ENCODE assay signal across 10 cellular contexts in the genomic region with DNA sequence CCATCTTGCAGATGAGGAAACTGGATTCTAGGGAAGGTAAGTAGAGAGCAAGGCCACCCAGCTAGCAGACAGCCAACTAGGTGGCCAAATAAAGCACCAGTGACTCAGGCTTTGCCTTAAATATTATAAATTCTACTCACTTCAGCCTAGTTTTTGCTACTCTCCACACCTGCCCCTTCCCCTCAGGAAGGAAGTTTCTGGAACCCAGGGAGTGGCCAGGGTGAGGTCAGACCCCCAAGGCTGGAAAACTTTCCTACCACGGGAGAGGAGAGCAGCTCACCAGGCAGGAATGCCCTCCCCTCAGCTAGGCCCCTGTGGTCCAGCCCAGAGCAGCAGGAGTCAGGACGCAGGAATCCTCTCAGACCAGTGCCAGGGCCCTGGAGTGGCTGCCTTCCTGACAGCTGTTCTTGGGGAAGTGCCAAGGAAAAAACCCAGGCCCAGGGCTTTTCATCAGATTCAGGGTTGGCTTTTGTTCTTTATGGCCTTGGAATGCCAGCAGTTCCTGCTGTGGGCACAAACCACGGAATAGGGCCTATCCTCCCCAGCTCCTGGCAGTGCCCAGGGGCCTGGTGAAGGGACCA. TPM values are rescaled to one million over a fixed set of nuclear protein-coding genes. Genes with fewer than 3 reads are reported as not detected.
DNase-seq lines count a peak whose midpoint lies in the region; ATAC-seq and TF ChIP-seq lines count a peak whose summit lies in the region.
"Had no signal": no experiment of that assay in that cellular context is flagged by ENCODE, and none has a peak within 500 bp of the region (broad histone marks: within the 10 kb centered on the region; RNA-seq: fewer than 3 reads in every experiment).

No MANE protein-coding gene starts in this region.

- H2AFZ ChIP-seq in GM23338, result peak overlapping the region; percentile 76; the same call in 1 of the 2 replicates

- H3K27me3 ChIP-seq in GM23338 (ENCODE audit: insufficient read depth) (peaks cover 50% of the 10 kb centered on the region), adipocyte (replicated peaks; ENCODE audit: control insufficient read depth, insufficient read depth, low read length) (no peaks in the 10 kb centered on the region), right atrium auricular region (no peaks in the 10 kb centered on the region)

- H3K4me1 ChIP-seq in GM23338 (ENCODE audit: insufficient read depth) (peaks cover 16% of the 10 kb centered on the region; the same call in 1 of the 2 replicates), adipocyte (ENCODE audit: control insufficient read depth, insufficient read depth, low read length) (peaks cover 39% of the 10 kb centered on the region), right atrium auricular region (peaks cover 0 to 18% of the 10 kb centered on the region in 2 donors)

- no peak overlapping the region for H3K27ac ChIP-seq in GM23338 (ENCODE audit: low read depth)
- H3K27ac ChIP-seq in right atrium auricular region, result peak overlapping the region; percentile 9 to 47

- H3K9me3 Mint-ChIP-seq in GM23338 (no peaks in the 10 kb centered on the region), progenitor cell of endocrine pancreas (ENCODE audit: low read depth) (peaks cover 3% of the 10 kb centered on the region)

- no peaks in the 10 kb centered on the region for H3K9me3 ChIP-seq in adipocyte (ENCODE audit: control insufficient read depth, low read length)
- no peaks in the 10 kb centered on the region for H3K9me3 ChIP-seq in right atrium auricular region

- H4K20me1 ChIP-seq in GM23338 (replicated peaks; ENCODE audit: insufficient read depth), result no peaks in the 10 kb centered on the region

- H3K9me2 ChIP-seq in GM23338 (ENCODE audit: insufficient read depth), result no peaks in the 10 kb centered on the region

- peak overlapping the region; percentile 75 for H3K9ac ChIP-seq in adipocyte (ENCODE audit: low read length)

- H3K36me3 Mint-ChIP-seq in GM23338 (ENCODE audit: low read depth) (no peaks in the 10 kb centered on the region), progenitor cell of endocrine pancreas (ENCODE audit: insufficient read depth) (no peaks in the 10 kb centered on the region)

- H3K4me3 ChIP-seq in GM23338 (no peak overlapping the region), adipocyte (ENCODE audit: low read length) (peak overlapping the region; percentile 29), right atrium auricular region (no peak overlapping the region), skeletal muscle cell (ENCODE audit: low read depth, low read length) (no peak overlapping the region)

- ATAC-seq in GM23338 (peak; percentile 72), HG02623 (IDR thresholded peaks at IDR 0.05; ENCODE audit: unreplicated experiment) (no peak), HG02938 (IDR thresholded peaks at IDR 0.05; ENCODE audit: unreplicated experiment) (no peak)

- H3K79me2 ChIP-seq in GM23338 (replicated peaks; ENCODE audit: insufficient read depth), result no peaks in the 10 kb centered on the region

- H3K27ac Mint-ChIP-seq in GM23338 (no peak overlapping the region), progenitor cell of endocrine pancreas (no peak overlapping the region)

- peaks cover 7% of the 10 kb centered on the region for H3K4me1 Mint-ChIP-seq in GM23338
- H3K4me1 Mint-ChIP-seq in progenitor cell of endocrine pancreas (ENCODE audit: low read depth), result peaks cover 14% of the 10 kb centered on the region

- H3K4me3 Mint-ChIP-seq in GM23338 (no peak overlapping the region), progenitor cell of endocrine pancreas (ENCODE audit: low read depth) (no peak overlapping the region)

- 0 out of 2 replicates have a peak overlapping the region, but pooled peaks have one; percentile 53 for H3K4me2 ChIP-seq in GM23338

- peaks cover 40% of the 10 kb centered on the region for H3K27me3 Mint-ChIP-seq in GM23338 (ENCODE audit: insufficient read depth, low read depth, poor library complexity)
- H3K27me3 Mint-ChIP-seq in progenitor cell of endocrine pancreas, result peaks cover 83% of the 10 kb centered on the region

- H3F3A ChIP-seq in GM23338 (replicated peaks; ENCODE audit: low read depth), result no peaks in the 10 kb centered on the region

- DNase-seq in GM23338 (ENCODE audit: low spot score), result no peak
- DNase-seq in adipocyte (ENCODE audit: low read depth), result peak; percentile 92
- peak; percentile 61 for DNase-seq in right atrium auricular region (ENCODE audit: low spot score)
- peak; percentile 86 for DNase-seq in skeletal muscle cell (ENCODE audit: low read depth)
- no peak for DNase-seq in GM19240 (ENCODE audit: insufficient read length, low spot score)
- no peak for DNase-seq in progenitor cell of endocrine pancreas (ENCODE audit: low spot score, unreplicated experiment)
- DNase-seq: activated T-cell treated with anti-CD3 and anti-CD28 coated beads, Interleukin-2, amount 50 U/mL, for 48 hours had no signal

- H3K36me3 ChIP-seq in GM23338 (ENCODE audit: insufficient read depth) (no peaks in the 10 kb centered on the region), adipocyte (ENCODE audit: control insufficient read depth, insufficient read depth, low read length, severe bottlenecking) (no peaks in the 10 kb centered on the region), right atrium auricular region (no peaks in the 10 kb centered on the region)

- TF ChIP-seq CTCF in GM23338 (conservative IDR thresholded peaks at IDR 0.05; ENCODE audit: low read depth in 2 of 2), result no peak
- TF ChIP-seq CTCF in right atrium auricular region (IDR thresholded peaks at IDR 0.05), result no peak
- no peak for TF ChIP-seq CTCF in progenitor cell of endocrine pancreas (IDR thresholded peaks at IDR 0.05; ENCODE audit: unreplicated experiment)

TF ChIP-seq in GM23338, 12 proteins besides CTCF, POLR2A, EP300 and RAD21 (continues in another document):
- TF ChIP-seq, protein P1, sequence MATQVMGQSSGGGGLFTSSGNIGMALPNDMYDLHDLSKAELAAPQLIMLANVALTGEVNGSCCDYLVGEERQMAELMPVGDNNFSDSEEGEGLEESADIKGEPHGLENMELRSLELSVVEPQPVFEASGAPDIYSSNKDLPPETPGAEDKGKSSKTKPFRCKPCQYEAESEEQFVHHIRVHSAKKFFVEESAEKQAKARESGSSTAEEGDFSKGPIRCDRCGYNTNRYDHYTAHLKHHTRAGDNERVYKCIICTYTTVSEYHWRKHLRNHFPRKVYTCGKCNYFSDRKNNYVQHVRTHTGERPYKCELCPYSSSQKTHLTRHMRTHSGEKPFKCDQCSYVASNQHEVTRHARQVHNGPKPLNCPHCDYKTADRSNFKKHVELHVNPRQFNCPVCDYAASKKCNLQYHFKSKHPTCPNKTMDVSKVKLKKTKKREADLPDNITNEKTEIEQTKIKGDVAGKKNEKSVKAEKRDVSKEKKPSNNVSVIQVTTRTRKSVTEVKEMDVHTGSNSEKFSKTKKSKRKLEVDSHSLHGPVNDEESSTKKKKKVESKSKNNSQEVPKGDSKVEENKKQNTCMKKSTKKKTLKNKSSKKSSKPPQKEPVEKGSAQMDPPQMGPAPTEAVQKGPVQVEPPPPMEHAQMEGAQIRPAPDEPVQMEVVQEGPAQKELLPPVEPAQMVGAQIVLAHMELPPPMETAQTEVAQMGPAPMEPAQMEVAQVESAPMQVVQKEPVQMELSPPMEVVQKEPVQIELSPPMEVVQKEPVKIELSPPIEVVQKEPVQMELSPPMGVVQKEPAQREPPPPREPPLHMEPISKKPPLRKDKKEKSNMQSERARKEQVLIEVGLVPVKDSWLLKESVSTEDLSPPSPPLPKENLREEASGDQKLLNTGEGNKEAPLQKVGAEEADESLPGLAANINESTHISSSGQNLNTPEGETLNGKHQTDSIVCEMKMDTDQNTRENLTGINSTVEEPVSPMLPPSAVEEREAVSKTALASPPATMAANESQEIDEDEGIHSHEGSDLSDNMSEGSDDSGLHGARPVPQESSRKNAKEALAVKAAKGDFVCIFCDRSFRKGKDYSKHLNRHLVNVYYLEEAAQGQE (IDR thresholded peaks at IDR 0.05; ENCODE audit: unreplicated experiment), result no peak
- no peak for TF ChIP-seq NANOG (IDR thresholded peaks at IDR 0.05; ENCODE audit: borderline replicate concordance)

RNA-seq across cellular contexts. Expression of a gene that starts 5.1 kb away (rescaled TPM):
- total RNA-seq in GM23338 (2014; rRNA removed; shearing (Covaris generic)), result 0.16 and 0.21 TPM in 2 replicates
- polyA plus RNA-seq in GM23338 (2016; fragmentation: Nextera tagmentation; extraction: Ambion mirVana), result 0.32 and 0.43 TPM in 2 replicates
- total RNA-seq in right atrium auricular region, result 1 to 10 TPM in 1 of 2 donors, under 1 TPM in 1; 0.37 to 1.2 TPM
- 3.9 and 8.4 TPM in 2 replicates for total RNA-seq in progenitor cell of endocrine pancreas
- polyA plus RNA-seq: neural cell had no signal

Comparison
In these comparisons a context has a peak if more than half of its experiments do, and no peak if none do; other contexts are left out.
1. DNase-seq: peak in adipocyte (single experiment), right atrium auricular region (single experiment) and skeletal muscle cell (single experiment); none in GM23338 (single experiment), GM19240 (single experiment) and progenitor cell of endocrine pancreas (single experiment).